Comparison of ENCODE assay signal across 12 cellular contexts in the genomic region with DNA sequence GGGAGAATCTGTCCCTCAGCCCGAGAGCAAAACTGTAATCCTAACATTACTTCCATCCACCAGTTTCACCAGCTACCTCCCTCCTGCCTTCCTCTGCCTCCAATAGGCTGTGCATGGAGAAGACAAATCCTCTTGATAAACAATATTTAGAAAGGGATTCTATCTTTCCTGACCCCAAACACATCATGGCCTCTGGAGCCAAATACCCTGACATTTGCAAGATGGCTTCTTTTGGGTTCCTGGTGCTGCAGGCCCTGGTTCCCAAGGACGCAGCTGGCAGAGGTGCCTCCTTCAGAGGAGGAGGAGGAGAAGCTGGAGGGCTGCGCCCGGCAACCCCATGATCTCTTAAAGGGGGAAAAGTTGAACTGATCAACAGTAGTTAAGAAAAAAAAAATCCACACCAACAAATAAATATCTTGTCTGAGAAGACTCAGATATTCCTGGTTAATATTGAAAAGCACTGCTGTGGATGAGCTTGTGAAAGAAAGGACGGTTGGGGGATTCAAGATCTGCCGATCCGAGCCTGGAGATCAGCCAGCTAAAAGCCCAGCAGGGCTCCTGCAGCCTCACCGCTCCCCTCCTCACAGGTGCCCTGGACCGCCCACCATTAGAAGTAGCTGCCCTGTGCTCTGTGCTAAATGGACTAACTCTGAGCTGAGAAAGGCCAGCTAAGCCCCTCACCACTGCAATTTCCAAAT. TPM values are rescaled to one million over a fixed set of nuclear protein-coding genes. Genes with fewer than 3 reads are reported as not detected.
DNase-seq lines count a peak whose midpoint lies in the region; ATAC-seq and TF ChIP-seq lines count a peak whose summit lies in the region.
"Had no signal": no experiment of that assay in that cellular context is flagged by ENCODE, and none has a peak within 500 bp of the region (broad histone marks: within the 10 kb centered on the region; RNA-seq: fewer than 3 reads in every experiment).

No MANE protein-coding gene starts in this region.

- H3K9ac ChIP-seq in MM.1S (ENCODE audit: low read length), result no peak overlapping the region

- TF ChIP-seq CTCF in MM.1S (IDR thresholded peaks at IDR 0.05; ENCODE audit: low read length), result no peak
- TF ChIP-seq CTCF in hepatocyte (IDR thresholded peaks at IDR 0.05; ENCODE audit: poor library complexity), result no peak

- no peak overlapping the region for H3K4me3 ChIP-seq in MM.1S (ENCODE audit: low read length)
- H3K4me3 ChIP-seq in hepatocyte, result no peak overlapping the region

- peaks cover 18% of the 10 kb centered on the region for H3K4me1 Mint-ChIP-seq in activated T-cell treated with anti-CD3 and anti-CD28 coated beads, Interleukin-2, amount 50 U/mL, for 24 hours (ENCODE audit: low read depth)
- peaks cover 4% of the 10 kb centered on the region for H3K4me1 Mint-ChIP-seq in activated T-helper 17 cell treated with anti-CD3 and anti-CD28 coated beads, Interleukin-2, amount 50 U/mL, for 72 hours
- peaks cover 16% of the 10 kb centered on the region for H3K4me1 Mint-ChIP-seq in stimulated activated effector memory CD8-positive, alpha-beta T cell treated with anti-CD3 and anti-CD28 coated beads, Interleukin-12 subunit alpha, Interleukin-12 subunit beta, amount 100 ng/mL, for 72 hours

- no peaks in the 10 kb centered on the region for H3K36me3 ChIP-seq in MM.1S (replicated peaks; ENCODE audit: insufficient read depth, low read length)
- no peaks in the 10 kb centered on the region for H3K36me3 ChIP-seq in hepatocyte (replicated peaks; ENCODE audit: insufficient read depth, low read depth)

- ATAC-seq in activated T-helper 17 cell treated with anti-CD3 and anti-CD28 coated beads, Interleukin-2, amount 50 U/mL, for 72 hours (replicated peaks), result no peak
- no peak for ATAC-seq in stimulated activated effector memory CD8-positive, alpha-beta T cell treated with anti-CD3 and anti-CD28 coated beads, Interleukin-12 subunit alpha, Interleukin-12 subunit beta, amount 100 ng/mL, for 72 hours
- ATAC-seq in HG02973 (IDR thresholded peaks at IDR 0.05; ENCODE audit: unreplicated experiment) (no peak), GM21723 (IDR thresholded peaks at IDR 0.05; ENCODE audit: unreplicated experiment) (no peak)
- ATAC-seq: psoas muscle had no signal

- H3K27me3 Mint-ChIP-seq in activated T-cell treated with anti-CD3 and anti-CD28 coated beads, Interleukin-2, amount 50 U/mL, for 24 hours, result no peaks in the 10 kb centered on the region
- no peaks in the 10 kb centered on the region for H3K27me3 Mint-ChIP-seq in activated T-helper 17 cell treated with anti-CD3 and anti-CD28 coated beads, Interleukin-2, amount 50 U/mL, for 72 hours

- H3K27me3 ChIP-seq in MM.1S (replicated peaks; ENCODE audit: insufficient read depth, low read length) (no peaks in the 10 kb centered on the region), hepatocyte (no peaks in the 10 kb centered on the region)

- no peaks in the 10 kb centered on the region for H3K36me3 Mint-ChIP-seq in activated T-cell treated with anti-CD3 and anti-CD28 coated beads, Interleukin-2, amount 50 U/mL, for 24 hours (ENCODE audit: low read depth)
- H3K36me3 Mint-ChIP-seq in activated T-helper 17 cell treated with anti-CD3 and anti-CD28 coated beads, Interleukin-2, amount 50 U/mL, for 72 hours (ENCODE audit: low read depth), result no peaks in the 10 kb centered on the region
- no peaks in the 10 kb centered on the region for H3K36me3 Mint-ChIP-seq in stimulated activated effector memory CD8-positive, alpha-beta T cell treated with anti-CD3 and anti-CD28 coated beads, Interleukin-12 subunit alpha, Interleukin-12 subunit beta, amount 100 ng/mL, for 72 hours

- H3K79me2 ChIP-seq in MM.1S (ENCODE audit: low read length) (no peaks in the 10 kb centered on the region), hepatocyte (no peaks in the 10 kb centered on the region)

- no peaks in the 10 kb centered on the region for H4K20me1 ChIP-seq in MM.1S (ENCODE audit: insufficient read depth, low read length)
- H4K20me1 ChIP-seq in hepatocyte (ENCODE audit: insufficient read depth, poor library complexity, severe bottlenecking), result no peaks in the 10 kb centered on the region

- peak overlapping the region; percentile 90; the same call in 1 of the 2 replicates for H3K4me2 ChIP-seq in MM.1S (ENCODE audit: low read depth, low read length)
- no peak overlapping the region for H3K4me2 ChIP-seq in hepatocyte

- H3K4me1 ChIP-seq in MM.1S (ENCODE audit: low read length) (0 out of 2 replicates have a peak, but pooled peaks cover 6% of the 10 kb centered on the region), hepatocyte (ENCODE audit: insufficient read depth) (no peaks in the 10 kb centered on the region)

- H3K9me2 ChIP-seq in MM.1S (replicated peaks; ENCODE audit: insufficient read depth, low read length) (no peaks in the 10 kb centered on the region), hepatocyte (replicated peaks; ENCODE audit: insufficient read depth) (no peaks in the 10 kb centered on the region)

- H3K27ac Mint-ChIP-seq in activated T-cell treated with anti-CD3 and anti-CD28 coated beads, Interleukin-2, amount 50 U/mL, for 24 hours, result no peak overlapping the region
- peak overlapping the region; percentile 28 for H3K27ac Mint-ChIP-seq in activated T-helper 17 cell treated with anti-CD3 and anti-CD28 coated beads, Interleukin-2, amount 50 U/mL, for 72 hours
- no peak overlapping the region for H3K27ac Mint-ChIP-seq in stimulated activated effector memory CD8-positive, alpha-beta T cell treated with anti-CD3 and anti-CD28 coated beads, Interleukin-12 subunit alpha, Interleukin-12 subunit beta, amount 100 ng/mL, for 72 hours

- H3K4me3 Mint-ChIP-seq in activated T-cell treated with anti-CD3 and anti-CD28 coated beads, Interleukin-2, amount 50 U/mL, for 24 hours, result peak overlapping the region; percentile 80
- H3K4me3 Mint-ChIP-seq in activated T-helper 17 cell treated with anti-CD3 and anti-CD28 coated beads, Interleukin-2, amount 50 U/mL, for 72 hours, result peak overlapping the region; percentile 89
- H3K4me3 Mint-ChIP-seq in stimulated activated effector memory CD8-positive, alpha-beta T cell treated with anti-CD3 and anti-CD28 coated beads, Interleukin-12 subunit alpha, Interleukin-12 subunit beta, amount 100 ng/mL, for 72 hours, result peak overlapping the region; percentile 83

- H3K9me3 ChIP-seq in MM.1S (replicated peaks; ENCODE audit: insufficient read depth, low read length), result no peaks in the 10 kb centered on the region
- no peaks in the 10 kb centered on the region for H3K9me3 ChIP-seq in hepatocyte (ENCODE audit: low read depth)
- H3K9me3 ChIP-seq: psoas muscle had no signal

- WGBS in hepatocyte (ENCODE audit: low lambda C conversion rate, missing lambda C conversion rate), result 82% methylated on average over 9 of the region's 9 CpGs

- no peaks in the 10 kb centered on the region for H3K9me3 Mint-ChIP-seq in activated T-cell treated with anti-CD3 and anti-CD28 coated beads, Interleukin-2, amount 50 U/mL, for 24 hours
- H3K9me3 Mint-ChIP-seq in activated T-helper 17 cell treated with anti-CD3 and anti-CD28 coated beads, Interleukin-2, amount 50 U/mL, for 72 hours, result no peaks in the 10 kb centered on the region
- H3K9me3 Mint-ChIP-seq in stimulated activated effector memory CD8-positive, alpha-beta T cell treated with anti-CD3 and anti-CD28 coated beads, Interleukin-12 subunit alpha, Interleukin-12 subunit beta, amount 100 ng/mL, for 72 hours, result no peaks in the 10 kb centered on the region

- H3K27ac ChIP-seq in MM.1S (ENCODE audit: low read length) (no peak overlapping the region), hepatocyte (no peak overlapping the region)
- H3K27ac ChIP-seq: psoas muscle had no signal

- H3F3A ChIP-seq in MM.1S (ENCODE audit: insufficient read depth, low read length), result no peaks in the 10 kb centered on the region

- H2AFZ ChIP-seq in MM.1S (ENCODE audit: low read length) (peak overlapping the region; percentile 17; the same call in 1 of the 2 replicates), hepatocyte (no peak overlapping the region)

- no peak for DNase-seq in activated T-cell treated with anti-CD3 and anti-CD28 coated beads, Interleukin-2, amount 50 U/mL, for 24 hours
- no peak for DNase-seq in activated T-cell treated with anti-CD3 and anti-CD28 coated beads, Interleukin-2, amount 50 U/mL, for 1 hour
- DNase-seq in MM.1S (no peak), hepatocyte (ENCODE audit: low spot score) (no peak)
- no peak for DNase-seq in stimulated activated effector memory CD8-positive, alpha-beta T cell treated with anti-CD3 and anti-CD28 coated beads, Interleukin-12 subunit alpha, Interleukin-12 subunit beta, amount 100 ng/mL, for 72 hours (ENCODE audit: low spot score in 2 of 2)
- DNase-seq: activated gamma-delta T cell, psoas muscle had no signal

RNA-seq across cellular contexts. Expression of gene KCNK12, which starts 51.0 kb away (rescaled TPM):
- under 1 TPM; 0.24 TPM for total RNA-seq in activated T-helper 17 cell treated with anti-CD3 and anti-CD28 coated beads, Interleukin-2, amount 50 U/mL, for 72 hours
- total RNA-seq in hepatocyte, result 9.6 and 9.8 TPM in 2 replicates
- polyA plus RNA-seq in hepatocyte, result 27.6 and 30.0 TPM in 2 replicates
- total RNA-seq: chondrocyte, psoas muscle had no signal
- polyA plus RNA-seq: fibroblast of lung had no signal
